8 cellular contexts compared by ENCODE assay signal in the genomic region with DNA sequence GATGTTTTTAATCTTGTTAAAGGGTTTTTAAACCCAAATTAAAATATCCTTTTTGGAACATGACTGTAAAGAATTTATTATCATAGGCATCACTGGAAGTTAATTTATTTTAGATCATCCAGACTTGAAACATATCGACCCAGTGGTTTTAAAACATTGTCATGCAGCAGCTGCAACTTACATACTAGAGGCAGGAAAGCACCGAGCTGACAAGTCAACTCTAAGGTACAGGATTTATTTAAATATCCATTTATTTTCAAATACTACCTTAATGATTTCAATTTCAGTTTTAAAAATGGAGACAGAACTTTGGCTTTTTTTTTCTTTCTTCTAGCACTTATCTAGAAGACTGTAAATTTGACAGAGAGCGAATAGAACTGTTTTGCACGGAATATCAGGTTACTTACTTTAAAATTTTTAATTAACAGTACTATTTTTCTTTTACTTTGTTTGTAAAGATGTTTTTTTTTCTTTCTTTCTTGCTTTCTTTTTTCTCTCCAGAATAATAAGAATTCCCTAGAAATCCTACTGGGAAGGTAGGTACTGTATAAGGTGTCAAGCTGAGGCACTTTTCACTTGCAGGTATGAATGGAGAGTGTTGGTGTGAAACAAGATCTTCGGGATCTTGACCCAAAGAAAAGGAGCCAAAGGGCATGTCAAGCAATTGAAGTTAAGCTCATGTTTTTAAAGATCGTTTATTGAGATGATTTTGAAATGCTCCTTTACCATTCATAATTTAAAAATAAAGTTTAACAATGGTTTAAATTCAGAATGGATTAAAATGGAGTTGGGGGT. TPM values are rescaled to one million over a fixed set of nuclear protein-coding genes. Genes with fewer than 3 reads are reported as not detected.
DNase-seq lines count a peak whose midpoint lies in the region; ATAC-seq, FAIRE-seq and TF ChIP-seq lines count a peak whose summit lies in the region.
"Had no signal": no experiment of that assay in that cellular context is flagged by ENCODE, and none has a peak within 500 bp of the region (broad histone marks: within the 10 kb centered on the region; RNA-seq: fewer than 3 reads in every experiment).

No MANE protein-coding gene starts in this region.

- no peak overlapping the region for H4K8ac ChIP-seq in H1 (ENCODE audit: extremely low read depth, insufficient read depth, low read length)

- H2BK20ac ChIP-seq in H1 (ENCODE audit: low read length), result no peak overlapping the region

- H3K79me2 ChIP-seq in H1 (ENCODE audit: control insufficient read depth in 1 of 2, insufficient read depth in 2 of 2, low read length in 2 of 2), result no peaks in the 10 kb centered on the region

- no peak overlapping the region for H2BK15ac ChIP-seq in H1 (ENCODE audit: low read length)

- H3K4me1 Mint-ChIP-seq in osteocyte (ENCODE audit: unreplicated experiment), result peaks cover 41% of the 10 kb centered on the region

- WGBS in H1 (ENCODE audit: extremely low coverage in 1 of 2, insufficient coverage in 1 of 2, insufficient read length in 1 of 2, insufficient replicate concordance in 2 of 2, low coverage in 1 of 2, low lambda C conversion rate in 2 of 2, missing lambda C conversion rate in 1 of 2), 2 experiments, result 2% methylated on average over 6 of the region's 6 CpGs; no CpG with 5 or more reads in 1 of the 2 experiments

- no peak for DNase-seq in GM12864 (ENCODE audit: low read depth)
- DNase-seq in NAMALWA (ENCODE audit: low spot score), result peak; percentile 48
- no peak for DNase-seq in H1 (ENCODE audit: low read depth in 1 of 2, low spot score in 2 of 2)
- DNase-seq in osteocyte (ENCODE audit: extremely low spot score, unreplicated experiment), result no peak
- DNase-seq in putamen (ENCODE audit: low spot score), result no peak

- H3K27ac ChIP-seq in H1 (ENCODE audit: low read depth, low read length), result no peak overlapping the region

- TF ChIP-seq CTCF in GM12864 (IDR thresholded peaks at IDR 0.05; ENCODE audit: low read depth, low read length, missing control alignments), result no peak
- no peak for TF ChIP-seq CTCF in H1 (IDR thresholded peaks at IDR 0.05; ENCODE audit: control extremely low read depth in 1 of 3, insufficient read depth in 1 of 3, low read depth in 1 of 3, low read length in 3 of 3)
- TF ChIP-seq CTCF in osteocyte (IDR thresholded peaks at IDR 0.05), result no peak

- H3K4me3 Mint-ChIP-seq in osteocyte (ENCODE audit: unreplicated experiment), result peak overlapping the region; percentile 51

- ATAC-seq in HG03520 (IDR thresholded peaks at IDR 0.05; ENCODE audit: unreplicated experiment) (no peak), HG02981 (IDR thresholded peaks at IDR 0.05; ENCODE audit: unreplicated experiment) (no peak)

- H3K9ac ChIP-seq in H1 (replicated peaks in 1 of 4; ENCODE audit: extremely low read depth in 1 of 4, low read depth in 3 of 4, low read length in 3 of 4), result no peak overlapping the region

- peaks cover 2% of the 10 kb centered on the region for H3K36me3 Mint-ChIP-seq in osteocyte (ENCODE audit: unreplicated experiment)

- no peaks in the 10 kb centered on the region for H3K9me3 Mint-ChIP-seq in osteocyte (ENCODE audit: unreplicated experiment)

- H3K23me2 ChIP-seq in H1 (ENCODE audit: low read depth, low read length), result peaks cover 9% of the 10 kb centered on the region

- H4K20me1 ChIP-seq in H1 (replicated peaks in 1 of 2; ENCODE audit: control insufficient read depth in 1 of 2, insufficient read depth in 2 of 2, low read length in 2 of 2), result peaks cover 0 to 6% of the 10 kb centered on the region in 2 experiments

- no peak overlapping the region for H3K56ac ChIP-seq in H1 (replicated peaks; ENCODE audit: insufficient read length, low read depth, low read length)

- no peak for TF ChIP-seq POLR2A in H1 (IDR thresholded peaks at IDR 0.05; ENCODE audit: control extremely low read depth in 1 of 2, low read depth in 2 of 2, low read length in 2 of 2)

- no peak for TF ChIP-seq EP300 in H1 (IDR thresholded peaks at IDR 0.05; ENCODE audit: borderline replicate concordance in 1 of 2, low read depth in 2 of 2, low read length in 2 of 2)

- H3K4me3 ChIP-seq in GM12864 (ENCODE audit: low read depth, low read length), result peak overlapping the region; percentile 26; the same call in 1 of the 2 replicates
- peak overlapping the region in 1 of 4 experiments; percentile 3; a peak in 1 of 8 replicates for H3K4me3 ChIP-seq in H1 (ENCODE audit: extremely low read depth in 1 of 4, insufficient read depth in 2 of 4, low read depth in 3 of 4, low read length in 4 of 4)

- no peak overlapping the region for H2BK120ac ChIP-seq in H1 (replicated peaks; ENCODE audit: low read depth, low read length)

- H3K27me3 Mint-ChIP-seq in osteocyte (ENCODE audit: unreplicated experiment), result peaks cover 17% of the 10 kb centered on the region

- H3K9me3 ChIP-seq in H1 (ENCODE audit: insufficient read depth in 2 of 2, low read depth in 1 of 2, low read length in 1 of 2), result no peaks in the 10 kb centered on the region

- no peak overlapping the region for H2BK12ac ChIP-seq in H1 (ENCODE audit: low read depth, low read length)

- H3K4me1 ChIP-seq in H1 (replicated peaks in 1 of 4; ENCODE audit: control insufficient read depth in 3 of 4, insufficient read depth in 4 of 4, low read length in 3 of 4), result peaks cover 0 to 4% (median 3%) of the 10 kb centered on the region in 4 experiments; a peak in 4 of 7 replicates

- no peaks in the 10 kb centered on the region for H3K79me1 ChIP-seq in H1 (ENCODE audit: low read depth, low read length)

- TF ChIP-seq RAD21 in H1 (IDR thresholded peaks at IDR 0.05 in 1 of 2, conservative IDR thresholded peaks at IDR 0.05 in 1 of 2; ENCODE audit: low read depth in 2 of 2, low read length in 2 of 2), result no peak

- POLR2A ChIA-PET in H1 (lab: Charles Lee; ENCODE audit: partially characterized antibody), result no interaction called here

- H2BK5ac ChIP-seq in H1 (ENCODE audit: low read depth, low read length), result no peak overlapping the region

- no peak overlapping the region for H4K91ac ChIP-seq in H1 (replicated peaks; ENCODE audit: insufficient read length, low read length)

- no peaks in the 10 kb centered on the region for H3K36me3 ChIP-seq in H1 (ENCODE audit: control insufficient read depth in 2 of 4, insufficient read depth in 4 of 4, low read length in 3 of 4)

- FAIRE-seq in H1 (lab: Jason Lieb, UNC), result peak; percentile 68

- H3K27me3 ChIP-seq in H1 (replicated peaks in 1 of 4; ENCODE audit: control insufficient read depth in 3 of 4, extremely low read depth in 1 of 4, insufficient read depth in 3 of 4, low read length in 3 of 4), result peaks cover 25 to 71% (median 47%) of the 10 kb centered on the region in 4 experiments

- no peak overlapping the region for H3K27ac Mint-ChIP-seq in osteocyte (ENCODE audit: unreplicated experiment)

- H2AFZ ChIP-seq in H1 (ENCODE audit: low read length), result no peak overlapping the region

- H3K18ac ChIP-seq in H1 (ENCODE audit: extremely low read depth, low read length), result no peak overlapping the region

- no peak overlapping the region for H2AK5ac ChIP-seq in H1 (ENCODE audit: low read depth, low read length)

- no peak overlapping the region for H3K4ac ChIP-seq in H1 (replicated peaks; ENCODE audit: insufficient read length, low read depth, low read length)

- no peak overlapping the region; a peak in 2 of 4 replicates for H3K4me2 ChIP-seq in H1 (ENCODE audit: insufficient read depth in 1 of 2, low read depth in 2 of 2, low read length in 2 of 2)

- CTCF ChIA-PET in H1 (lab: Charles Lee; ENCODE audit: partially characterized antibody), result interaction anchor here (0.7 to 1.0 kb wide), 4 partner anchors 9 to 820 kb away, joined by 3 to 4 read pairs (median 3); no protein-coding TSS in a partner anchor

- H4K5ac ChIP-seq in H1 (ENCODE audit: insufficient read length, low read depth, low read length), result no peak overlapping the region

- no peak overlapping the region for H3K14ac ChIP-seq in H1 (ENCODE audit: insufficient read length)

- no peak overlapping the region for H3K23ac ChIP-seq in H1 (ENCODE audit: insufficient read length)

TF ChIP-seq in H1, 55 proteins besides CTCF, POLR2A, EP300 and RAD21 (continues in another document):
- TF ChIP-seq JUND (IDR thresholded peaks at IDR 0.05; ENCODE audit: low read length), result no peak
- no peak for TF ChIP-seq RBBP5 (IDR thresholded peaks at IDR 0.05; ENCODE audit: borderline replicate concordance, low read depth, low read length)
- TF ChIP-seq ZNF274 (IDR thresholded peaks at IDR 0.05; ENCODE audit: borderline replicate concordance, extremely low read depth, low read length), result no peak
- TF ChIP-seq HDAC6 (IDR thresholded peaks at IDR 0.05; ENCODE audit: low read depth, low read length), result no peak
- no peak for TF ChIP-seq NANOG (IDR thresholded peaks at IDR 0.05; ENCODE audit: insufficient read depth, low read depth, low read length, poor library complexity, severe bottlenecking)

RNA-seq across cellular contexts. Expression of a gene that starts 1.8 kb away (rescaled TPM):
- 2.3 and 2.7 TPM in 2 replicates for total RNA-seq in H1 (2021; fragmentation: NEBNext Ultra II Directional; extraction: Animal tissue kit (Norgen Biotek cat#: 25700))
- 0.94 and 2.7 TPM in 2 replicates for polyA plus RNA-seq in H1 (2011; rRNA removed)
- 2.1 TPM for polyA plus RNA-seq in H1 (2011; cell fraction: cytosol; rRNA removed)
- 1.2 TPM for polyA plus RNA-seq in H1 (2011; cell fraction: nucleus; rRNA removed)
- polyA plus RNA-seq in H1 (2012, experiment 1 of 2), result 2.4 to 4.3 TPM (median 2.7 TPM) in 4 replicates
- 1.8 TPM for polyA plus RNA-seq in H1 (2012, experiment 2 of 2)
- polyA plus RNA-seq in H1 (2013, experiment 1 of 2), result 4.5 TPM
- 3.1 TPM for polyA plus RNA-seq in H1 (2013, experiment 2 of 2)
- 0.63 and 1.8 TPM in 2 replicates for polyA minus RNA-seq in H1 (2011; rRNA and poly(A)+ RNA removed)
- not detected for polyA minus RNA-seq in H1 (2011; cell fraction: cytosol; rRNA and poly(A)+ RNA removed)
- not detected for polyA minus RNA-seq in H1 (2011; cell fraction: nucleus; rRNA and poly(A)+ RNA removed)
- total RNA-seq in osteocyte, result 69.1 and 69.6 TPM in 2 replicates

RNA-seq across cellular contexts. Expression of a gene that starts 2.9 kb away (rescaled TPM):
- 7.0 and 10.7 TPM in 2 replicates for total RNA-seq in H1 (2021; fragmentation: NEBNext Ultra II Directional; extraction: Animal tissue kit (Norgen Biotek cat#: 25700))
- 2.8 and 2.9 TPM in 2 replicates for polyA plus RNA-seq in H1 (2011; rRNA removed)
- polyA plus RNA-seq in H1 (2011; cell fraction: cytosol; rRNA removed), result 4.1 TPM
- 7.6 TPM for polyA plus RNA-seq in H1 (2011; cell fraction: nucleus; rRNA removed)
- polyA plus RNA-seq in H1 (2012, experiment 1 of 2), result 2.8 to 10.9 TPM (median 4.8 TPM) in 4 replicates
- polyA plus RNA-seq in H1 (2012, experiment 2 of 2), result 0.12 TPM
- 2.9 TPM for polyA plus RNA-seq in H1 (2013, experiment 1 of 2)
- 2.7 TPM for polyA plus RNA-seq in H1 (2013, experiment 2 of 2)
- polyA minus RNA-seq in H1 (2011; rRNA and poly(A)+ RNA removed), result 5.2 and 8.7 TPM in 2 replicates
- polyA minus RNA-seq in H1 (2011; cell fraction: cytosol; rRNA and poly(A)+ RNA removed), result 5.9 TPM
- 7.2 TPM for polyA minus RNA-seq in H1 (2011; cell fraction: nucleus; rRNA and poly(A)+ RNA removed)
- total RNA-seq in osteocyte, result 41.7 and 48.5 TPM in 2 replicates

RNA-seq across cellular contexts. Expression of a gene that starts 27.3 kb away (rescaled TPM):
- total RNA-seq in H1 (2021; fragmentation: NEBNext Ultra II Directional; extraction: Animal tissue kit (Norgen Biotek cat#: 25700)), result 0.34 TPM in 1 of 2 replicates, not detected in the other
- 0.14 TPM in 2 replicates for polyA plus RNA-seq in H1 (2011; rRNA removed)
- 0.28 TPM for polyA plus RNA-seq in H1 (2011; cell fraction: cytosol; rRNA removed)
- polyA plus RNA-seq in H1 (2011; cell fraction: nucleus; rRNA removed), result 0.16 TPM
- polyA plus RNA-seq in H1 (2012, experiment 1 of 2), result 0.14 to 0.33 TPM (median 0.19 TPM) in 4 replicates
- polyA plus RNA-seq in H1 (2012, experiment 2 of 2), result not detected
- 0.08 TPM for polyA plus RNA-seq in H1 (2013, experiment 1 of 2)
- 0.13 TPM for polyA plus RNA-seq in H1 (2013, experiment 2 of 2)
- polyA minus RNA-seq in H1 (2011; rRNA and poly(A)+ RNA removed), result 0.27 and 0.41 TPM in 2 replicates
- polyA minus RNA-seq in H1 (2011; cell fraction: cytosol; rRNA and poly(A)+ RNA removed), result not detected
- polyA minus RNA-seq in H1 (2011; cell fraction: nucleus; rRNA and poly(A)+ RNA removed), result not detected
- not detected in 2 replicates for total RNA-seq in osteocyte
- total RNA-seq: posterior vena cava had no signal

Comparison
In these comparisons a context has a peak if more than half of its experiments do, and no peak if none do; other contexts are left out.
1. RNA of a gene that starts 1.8 kb away (total RNA-seq): 69.1 to 69.6 TPM in osteocyte; 2.3 to 2.7 TPM in H1; every median in the first group is over 10 times any median in the second.